Comparison of ENCODE assay signal across 15 cellular contexts in the genomic region with DNA sequence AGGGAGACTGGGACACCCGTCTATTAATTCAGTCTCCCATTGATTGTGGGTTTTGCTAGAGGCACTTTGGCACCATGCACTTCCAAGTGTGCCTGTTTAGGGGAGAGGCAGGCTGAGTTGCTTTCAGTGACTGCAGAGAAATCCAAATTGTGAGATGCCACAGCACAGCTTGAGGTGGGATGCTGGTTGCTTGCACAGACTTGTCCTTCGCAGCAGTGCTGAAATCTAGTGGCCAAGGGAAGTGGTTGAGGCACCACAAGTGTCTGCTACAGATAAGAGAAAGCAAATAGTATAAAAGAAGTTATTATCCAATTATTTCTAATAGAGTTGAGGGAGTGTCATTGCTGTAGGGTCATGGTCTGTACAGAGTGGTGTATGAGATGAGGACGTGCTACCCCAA. TPM values are rescaled to one million over a fixed set of nuclear protein-coding genes. Genes with fewer than 3 reads are reported as not detected.
DNase-seq lines count a peak whose midpoint lies in the region; FAIRE-seq and TF ChIP-seq lines count a peak whose summit lies in the region.
"Had no signal": no experiment of that assay in that cellular context is flagged by ENCODE, and none has a peak within 500 bp of the region (broad histone marks: within the 10 kb centered on the region; RNA-seq: fewer than 3 reads in every experiment).

No MANE protein-coding gene starts in this region.

- no peak for FAIRE-seq in bronchial epithelial cell (lab: Jason Lieb, UNC)
- no peak for FAIRE-seq in GM19239 (lab: Jason Lieb, UNC)
- FAIRE-seq: A204.1, GM12892 had no signal

- DNase-seq in ELF-1 (ENCODE audit: low read depth, low spot score), result peak; percentile 4
- DNase-seq in GM12865 (ENCODE audit: low read depth), result peak; percentile 2
- DNase-seq in bronchial epithelial cell (ENCODE audit: low read depth), result peak; percentile 43
- no peak for DNase-seq in activated naive CD4-positive, alpha-beta T cell treated with anti-CD3 and anti-CD28 coated beads for 36 hours
- no peak for DNase-seq in ovary
- DNase-seq in GM19239 (ENCODE audit: insufficient read length, low spot score), result no peak
- DNase-seq: CD4-positive, alpha-beta memory T cell; DMS153; DMS79; KG1 had no signal

- TF ChIP-seq CTCF in GM12865 (IDR thresholded peaks at IDR 0.05; ENCODE audit: insufficient read depth, low read depth, low read length, missing control alignments), result no peak
- TF ChIP-seq CTCF in bronchial epithelial cell (IDR thresholded peaks at IDR 0.05; ENCODE audit: insufficient read depth, low read length, severe bottlenecking), result no peak
- TF ChIP-seq CTCF in ovary (IDR thresholded peaks at IDR 0.05), result no peak

- intact Hi-C loops in activated naive CD4-positive, alpha-beta T cell treated with anti-CD3 and anti-CD28 coated beads for 36 hours (cut with micrococcal nuclease), result no loop called here
- intact Hi-C loops in ovary (cut with DNase I), result no loop called here

- H3K36me3 Mint-ChIP-seq in activated naive CD4-positive, alpha-beta T cell treated with anti-CD3 and anti-CD28 coated beads for 36 hours (ENCODE audit: low read depth), result no peaks in the 10 kb centered on the region
- H3K36me3 Mint-ChIP-seq: CD14-positive monocyte; CD4-positive, alpha-beta memory T cell had no signal

- H3K4me1 Mint-ChIP-seq in activated naive CD4-positive, alpha-beta T cell treated with anti-CD3 and anti-CD28 coated beads for 36 hours (ENCODE audit: low read depth), result no peaks in the 10 kb centered on the region
- H3K4me1 Mint-ChIP-seq: CD14-positive monocyte; CD4-positive, alpha-beta memory T cell had no signal

- H3K27me3 Mint-ChIP-seq in activated naive CD4-positive, alpha-beta T cell treated with anti-CD3 and anti-CD28 coated beads for 36 hours (ENCODE audit: low read depth), result peaks cover 2% of the 10 kb centered on the region

- no peaks in the 10 kb centered on the region for H3K9me3 Mint-ChIP-seq in activated naive CD4-positive, alpha-beta T cell treated with anti-CD3 and anti-CD28 coated beads for 36 hours

- no peak overlapping the region for H3K27ac ChIP-seq in ovary
- H3K27ac ChIP-seq: BLaER1 had no signal

- no peak for TF ChIP-seq POLR2A in ovary (IDR thresholded peaks at IDR 0.05)

- 72 to 77% (median 75%) methylated on average over 3 of the region's 3 CpGs for WGBS in ovary, 3 donors

- H3K4me3 Mint-ChIP-seq in activated naive CD4-positive, alpha-beta T cell treated with anti-CD3 and anti-CD28 coated beads for 36 hours, result no peak overlapping the region
- H3K4me3 Mint-ChIP-seq: CD14-positive monocyte; CD4-positive, alpha-beta memory T cell had no signal

- H3K27me3 ChIP-seq in bronchial epithelial cell (ENCODE audit: control insufficient read depth, insufficient read depth, low read length), result no peaks in the 10 kb centered on the region
- H3K27me3 ChIP-seq in ovary, result no peaks in the 10 kb centered on the region
- H3K27me3 ChIP-seq: BLaER1 had no signal

- H3K4me1 ChIP-seq in ovary (ENCODE audit: insufficient read depth), result no peaks in the 10 kb centered on the region
- H3K4me1 ChIP-seq: BLaER1 had no signal

- H3K4me3 ChIP-seq in GM12865 (ENCODE audit: low read depth, low read length) (no peak overlapping the region), bronchial epithelial cell (ENCODE audit: low read depth, low read length) (no peak overlapping the region), ovary (no peak overlapping the region)
- H3K4me3 ChIP-seq: BLaER1, HAP-1 had no signal

- TF ChIP-seq EP300 in ovary (IDR thresholded peaks at IDR 0.05), result no peak

- CTCF ChIA-PET in activated naive CD4-positive, alpha-beta T cell treated with anti-CD3 and anti-CD28 coated beads for 36 hours (lab: Charles Lee), result no interaction called here

- H3K36me3 ChIP-seq in bronchial epithelial cell (ENCODE audit: control insufficient read depth, insufficient read depth, low read length) (no peaks in the 10 kb centered on the region), ovary (no peaks in the 10 kb centered on the region)
- H3K36me3 ChIP-seq: BLaER1, HAP-1 had no signal

- no peaks in the 10 kb centered on the region for H3K9me3 ChIP-seq in ovary
- H3K9me3 ChIP-seq: BLaER1, HAP-1 had no signal

- no peak overlapping the region for H3K27ac Mint-ChIP-seq in activated naive CD4-positive, alpha-beta T cell treated with anti-CD3 and anti-CD28 coated beads for 36 hours
- H3K27ac Mint-ChIP-seq: CD14-positive monocyte; CD4-positive, alpha-beta memory T cell had no signal

RNA-seq across cellular contexts. Expression of gene APP, which starts 40.0 kb away (rescaled TPM):
- total RNA-seq in bronchial epithelial cell, result 745 and 763 TPM in 2 replicates
- 10 to 100 TPM; 60.6 to 61.1 TPM for total RNA-seq in activated naive CD4-positive, alpha-beta T cell treated with anti-CD3 and anti-CD28 coated beads for 36 hours
- 100 to 1,000 TPM; 211 to 489 (median 345) TPM for total RNA-seq in ovary
- 100 to 1,000 TPM; 484 to 945 TPM for polyA plus RNA-seq in ovary

Comparison
In these comparisons a context has a peak if more than half of its experiments do, and no peak if none do; other contexts are left out.
1. DNase-seq: peak in ELF-1 (single experiment), GM12865 (single experiment) and bronchial epithelial cell (single experiment); none in activated naive CD4-positive, alpha-beta T cell treated with anti-CD3 and anti-CD28 coated beads for 36 hours (single experiment), ovary (0 of 5) and GM19239 (single experiment).